37 cellular contexts compared by ENCODE assay signal in the genomic region with DNA sequence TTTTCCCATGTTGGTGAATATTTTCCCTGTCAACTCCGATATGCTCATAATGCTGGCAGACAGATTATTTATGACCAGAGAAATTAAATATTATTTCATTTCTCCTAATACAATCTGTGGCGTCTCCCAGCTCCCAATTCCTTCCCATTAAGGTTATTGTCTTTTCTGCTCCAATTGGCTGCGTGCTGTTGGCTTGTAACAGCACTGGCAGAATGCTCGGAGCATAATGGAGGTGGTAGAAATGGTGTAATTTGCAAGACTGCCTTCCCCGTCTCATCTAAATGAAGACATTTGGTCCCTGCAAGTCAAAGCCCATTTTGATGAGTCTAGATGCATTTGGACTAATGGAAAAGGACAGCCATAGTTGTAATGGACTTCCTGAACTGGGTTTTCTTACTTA.
"Had no signal": no experiment of that assay in that cellular context is flagged by ENCODE, and none has a peak within 500 bp of the region (broad histone marks: within the 10 kb centered on the region; RNA-seq: fewer than 3 reads in every experiment).

No MANE protein-coding gene starts in this region.

- H3K4me3 ChIP-seq: adrenal gland, body of pancreas, breast epithelium had no signal

- H3K4me3 Mint-ChIP-seq: activated B cell treated with CpG ODN at 0.5 μM for 24 hours; activated CD4-positive, alpha-beta memory T cell treated with anti-CD3 and anti-CD28 coated beads for 36 hours; activated CD4-positive, alpha-beta T cell treated with anti-CD3 and anti-CD28 coated beads, Interleukin-2, amount 10 ng/mL, durations not matched to agents 24 days and 14 days; activated CD8-positive, alpha-beta T cell treated with anti-CD3 and anti-CD28 coated beads for 36 hours; activated naive CD4-positive, alpha-beta T cell treated with anti-CD3 and anti-CD28 coated beads for 36 hours; activated naive CD8-positive, alpha-beta T cell treated with anti-CD3 and anti-CD28 coated beads for 36 hours; activated T-cell treated with anti-CD3 and anti-CD28 coated beads, Interleukin-2, amount 50 U/mL, for 4 hours; activated T-cell treated with anti-CD3 and anti-CD28 coated beads, Interleukin-2, amount 50 U/mL, for 72 hours; activated T-helper 1 cell treated with anti-CD3 and anti-CD28 coated beads, Interleukin-12 subunit alpha, Interleukin-12 subunit beta, Interleukin-2, Interleukin-4 antibody, amounts not matched to agents 30 ng/mL and 10 ng/mL and 1 ng/mL, durations not matched to agents 14 hours and 24 hours and 36 hours; activated T-helper 17 cell treated with anti-CD3 and anti-CD28 coated beads, Interleukin-2, amount 50 U/mL, for 72 hours; T-helper 1 cell treated with Interleukin-12 subunit alpha and Interleukin-12 subunit beta and Interleukin-4 antibody, amounts not matched to agents 30 μg/mL and 1 μg/mL, for 36 hours; T-helper 2 cell treated with Interferon-gamma antibody and Interleukin-4, amounts not matched to agents 5 μg/mL and 100 μg/mL, for 36 hours had no signal

- DNase-seq: activated B cell treated with CpG ODN at 0.5 μM for 24 hours; activated CD4-positive, alpha-beta memory T cell treated with anti-CD3 and anti-CD28 coated beads for 36 hours; activated CD4-positive, alpha-beta T cell treated with anti-CD3 and anti-CD28 coated beads for 4 hours; activated CD4-positive, alpha-beta T cell treated with anti-CD3 and anti-CD28 coated beads, Interleukin-2, amount 10 ng/mL, durations not matched to agents 24 days and 14 days; activated CD4-positive, alpha-beta T cell treated with anti-CD3 and anti-CD28 coated beads, Interleukin-2, amount 50 U/mL, for 1 hour; activated CD4-positive, alpha-beta T cell treated with anti-CD3 and anti-CD28 coated beads, Interleukin-2, amount 50 U/mL, for 4 hours; activated CD4-positive, CD25-positive, alpha-beta regulatory T cell treated with anti-CD3 and anti-CD28 coated beads, Interleukin-2, amount 50 U/mL, for 72 hours; activated CD8-positive, alpha-beta memory T cell treated with anti-CD3 and anti-CD28 coated beads, Interleukin-2, amount 50 U/mL, for 4 hours; activated CD8-positive, alpha-beta T cell treated with anti-CD3 and anti-CD28 coated beads for 36 hours; activated effector memory CD4-positive, alpha-beta T cell treated with anti-CD3 and anti-CD28 coated beads, Interleukin-2, amount 50 U/mL, for 16 hours; activated gamma-delta T cell treated with Interleukin-2 at 50 U/mL for 16 hours; activated naive CD4-positive, alpha-beta T cell; activated naive CD4-positive, alpha-beta T cell treated with anti-CD3 and anti-CD28 coated beads for 36 hours; activated naive CD4-positive, alpha-beta T cell treated with anti-CD3 and anti-CD28 coated beads, Interleukin-2, amount 50 U/mL, for 16 hours; activated naive CD8-positive, alpha-beta T cell treated with anti-CD3 and anti-CD28 coated beads for 36 hours; activated T-cell treated with anti-CD3 and anti-CD28 coated beads for 4 hours; activated T-cell treated with anti-CD3 and anti-CD28 coated beads, Interleukin-2, amount 50 U/mL, for 1 hour; activated T-cell treated with anti-CD3 and anti-CD28 coated beads, Interleukin-2, amount 50 U/mL, for 4 hours; activated T-cell treated with anti-CD3 and anti-CD28 coated beads, Interleukin-2, amount 50 U/mL, for 72 hours; adrenal gland; amniotic stem cell; aorta; body of pancreas; brain microvascular endothelial cell; central memory CD4-positive, alpha-beta T cell; T-helper 1 cell; T-helper 2 cell; T-helper 9 cell had no signal

- H3K9me3 ChIP-seq: adrenal gland, body of pancreas, breast epithelium had no signal

- H3K36me3 ChIP-seq: adrenal gland, brain microvascular endothelial cell, breast epithelium had no signal

- H3K36me3 Mint-ChIP-seq: activated CD4-positive, alpha-beta memory T cell treated with anti-CD3 and anti-CD28 coated beads for 36 hours; activated naive CD4-positive, alpha-beta T cell treated with anti-CD3 and anti-CD28 coated beads, Interleukin-2, amount 50 U/mL, for 72 hours; activated naive CD8-positive, alpha-beta T cell treated with anti-CD3 and anti-CD28 coated beads for 36 hours had no signal

- H3K9me3 Mint-ChIP-seq: activated B cell treated with CpG ODN at 0.5 μM for 24 hours; activated CD8-positive, alpha-beta T cell treated with anti-CD3 and anti-CD28 coated beads for 36 hours; T-helper 1 cell treated with Interleukin-12 subunit alpha and Interleukin-12 subunit beta and Interleukin-4 antibody, amounts not matched to agents 30 μg/mL and 1 μg/mL, for 36 hours had no signal

- FAIRE-seq: astrocyte, TTC549 had no signal

- ATAC-seq: activated CD8-positive, alpha-beta T cell treated with anti-CD3 and anti-CD28 coated beads for 36 hours; activated naive CD4-positive, alpha-beta T cell treated with anti-CD3 and anti-CD28 coated beads, Interleukin-2, amount 50 U/mL, for 72 hours; activated T-cell treated with anti-CD3 and anti-CD28 coated beads, Interleukin-2, amount 50 U/mL, for 4 hours; activated T-cell treated with anti-CD3 and anti-CD28 coated beads, Interleukin-2, amount 50 U/mL, for 72 hours; activated T-helper 17 cell treated with anti-CD3 and anti-CD28 coated beads, Interleukin-2, amount 50 U/mL, for 72 hours; body of pancreas had no signal

- H3K4me1 Mint-ChIP-seq: activated B cell treated with CpG ODN at 0.5 μM for 24 hours; activated CD4-positive, alpha-beta T cell treated with anti-CD3 and anti-CD28 coated beads, Interleukin-2, amount 10 ng/mL, durations not matched to agents 24 days and 14 days; activated naive CD8-positive, alpha-beta T cell treated with anti-CD3 and anti-CD28 coated beads for 36 hours; activated T-helper 17 cell treated with anti-CD3 and anti-CD28 coated beads, Interleukin-2, amount 50 U/mL, for 72 hours had no signal

- H3K27ac ChIP-seq: adrenal gland, body of pancreas, brain microvascular endothelial cell, breast epithelium, VCaP had no signal

- H3K27ac Mint-ChIP-seq: activated B cell treated with CpG ODN at 0.5 μM for 24 hours; activated CD4-positive, alpha-beta memory T cell treated with anti-CD3 and anti-CD28 coated beads for 36 hours; activated CD4-positive, alpha-beta T cell treated with anti-CD3 and anti-CD28 coated beads, Interleukin-2, amount 10 ng/mL, durations not matched to agents 24 days and 14 days; activated CD8-positive, alpha-beta T cell treated with anti-CD3 and anti-CD28 coated beads for 36 hours; activated naive CD4-positive, alpha-beta T cell treated with anti-CD3 and anti-CD28 coated beads for 36 hours; activated naive CD4-positive, alpha-beta T cell treated with anti-CD3 and anti-CD28 coated beads, Interleukin-2, amount 50 U/mL, for 72 hours; activated naive CD8-positive, alpha-beta T cell treated with anti-CD3 and anti-CD28 coated beads for 36 hours; activated T-cell treated with anti-CD3 and anti-CD28 coated beads, Interleukin-2, amount 50 U/mL, for 72 hours; activated T-helper 1 cell treated with anti-CD3 and anti-CD28 coated beads, Interleukin-12 subunit alpha, Interleukin-12 subunit beta, Interleukin-2, Interleukin-4 antibody, amounts not matched to agents 30 ng/mL and 10 ng/mL and 1 ng/mL, durations not matched to agents 14 hours and 24 hours and 36 hours; activated T-helper 17 cell treated with anti-CD3 and anti-CD28 coated beads, Interleukin-2, amount 50 U/mL, for 72 hours; T-helper 1 cell treated with Interleukin-12 subunit alpha and Interleukin-12 subunit beta and Interleukin-4 antibody, amounts not matched to agents 30 μg/mL and 1 μg/mL, for 36 hours; T-helper 2 cell treated with Interferon-gamma antibody and Interleukin-4, amounts not matched to agents 5 μg/mL and 100 μg/mL, for 36 hours had no signal

- H3K4me1 ChIP-seq: adrenal gland, body of pancreas, breast epithelium had no signal

- H3K27me3 ChIP-seq: adrenal gland, body of pancreas, brain microvascular endothelial cell, breast epithelium had no signal
